In the genomic region with DNA sequence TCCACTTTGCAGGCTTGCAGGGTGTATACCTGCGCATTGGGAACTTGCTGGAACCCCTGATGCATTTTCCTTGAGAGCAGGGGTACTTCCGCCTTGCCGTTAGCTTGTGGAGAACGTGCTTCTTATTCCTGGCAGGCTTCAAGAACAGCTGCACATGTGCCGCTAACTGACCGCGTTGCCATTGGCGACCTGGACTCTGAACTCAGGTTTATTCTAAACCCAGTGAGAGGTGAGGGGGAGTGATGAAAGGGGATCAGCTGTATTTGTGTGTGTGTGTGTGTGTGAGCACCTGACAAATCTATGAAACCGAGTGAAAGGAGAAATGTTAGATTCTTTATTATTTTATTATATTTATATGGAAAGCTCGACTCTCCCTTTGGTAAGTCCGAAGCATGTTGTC, we compare ENCODE assay signal across 1 cellular context.
TF ChIP-seq lines count a peak whose summit lies in the region.

No MANE protein-coding gene starts in this region.

TF ChIP-seq in HepG2, 621 proteins besides CTCF, POLR2A, EP300 and RAD21 (continued from another document):
- TF ChIP-seq, protein P1, sequence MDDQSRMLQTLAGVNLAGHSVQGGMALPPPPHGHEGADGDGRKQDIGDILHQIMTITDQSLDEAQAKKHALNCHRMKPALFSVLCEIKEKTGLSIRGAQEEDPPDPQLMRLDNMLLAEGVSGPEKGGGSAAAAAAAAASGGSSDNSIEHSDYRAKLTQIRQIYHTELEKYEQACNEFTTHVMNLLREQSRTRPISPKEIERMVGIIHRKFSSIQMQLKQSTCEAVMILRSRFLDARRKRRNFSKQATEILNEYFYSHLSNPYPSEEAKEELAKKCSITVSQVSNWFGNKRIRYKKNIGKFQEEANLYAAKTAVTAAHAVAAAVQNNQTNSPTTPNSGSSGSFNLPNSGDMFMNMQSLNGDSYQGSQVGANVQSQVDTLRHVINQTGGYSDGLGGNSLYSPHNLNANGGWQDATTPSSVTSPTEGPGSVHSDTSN (CRISPR knock-in tag; IDR thresholded peaks at IDR 0.05; ENCODE audit: borderline replicate concordance): no peak
- TF ChIP-seq ZNF441 (CRISPR knock-in tag; IDR thresholded peaks at IDR 0.05; ENCODE audit: borderline replicate concordance) (no peak), ZFAT (CRISPR knock-in tag; conservative IDR thresholded peaks at IDR 0.05) (no peak), HNRNPL (IDR thresholded peaks at IDR 0.05; ENCODE audit: low read depth, low read length) (no peak), ARNTL (CRISPR knock-in tag; IDR thresholded peaks at IDR 0.05) (no peak), FOXA3 (CRISPR knock-in tag; IDR thresholded peaks at IDR 0.05) (no peak), ZSCAN29 (CRISPR knock-in tag; conservative IDR thresholded peaks at IDR 0.05) (no peak), CREB1 (IDR thresholded peaks at IDR 0.05) (no peak), CREB1 (CRISPR knock-in tag; IDR thresholded peaks at IDR 0.05) (no peak), ATF7 (IDR thresholded peaks at IDR 0.05) (no peak), ATF7 (CRISPR knock-in tag; IDR thresholded peaks at IDR 0.05) (no peak), ZNF350 (CRISPR knock-in tag; IDR thresholded peaks at IDR 0.05; ENCODE audit: borderline replicate concordance, low read depth) (no peak), ZFP62 (CRISPR knock-in tag; IDR thresholded peaks at IDR 0.05) (no peak), ZIK1 (CRISPR knock-in tag; IDR thresholded peaks at IDR 0.05; ENCODE audit: borderline replicate concordance, low read depth) (no peak), MIXL1 (CRISPR knock-in tag; IDR thresholded peaks at IDR 0.05) (no peak), KLF16 (CRISPR knock-in tag; IDR thresholded peaks at IDR 0.05) (no peak), RFX3 (CRISPR knock-in tag; IDR thresholded peaks at IDR 0.05) (peak; percentile 80), GPN1 (CRISPR knock-in tag; IDR thresholded peaks at IDR 0.05; ENCODE audit: borderline replicate concordance) (no peak), ZMYM4 (CRISPR knock-in tag; IDR thresholded peaks at IDR 0.05) (no peak), ZNF496 (CRISPR knock-in tag; IDR thresholded peaks at IDR 0.05; ENCODE audit: insufficient replicate concordance) (no peak), ZNF879 (CRISPR knock-in tag; IDR thresholded peaks at IDR 0.05) (no peak), RFXANK (CRISPR knock-in tag; IDR thresholded peaks at IDR 0.05) (no peak), HOXA3 (CRISPR knock-in tag; IDR thresholded peaks at IDR 0.05) (peak; percentile 34; the same call in 1 of the 2 replicates), ZNF260 (CRISPR knock-in tag; IDR thresholded peaks at IDR 0.05; ENCODE audit: borderline replicate concordance, low read depth) (no peak), ZNF674 (CRISPR knock-in tag; IDR thresholded peaks at IDR 0.05; ENCODE audit: low read depth) (no peak), TEAD3 (CRISPR knock-in tag; optimal IDR thresholded peaks at IDR 0.05; ENCODE audit: borderline replicate concordance) (no peak), ZNF329 (CRISPR knock-in tag; IDR thresholded peaks at IDR 0.05; ENCODE audit: low read depth) (no peak)
- TF ChIP-seq, protein P2, sequence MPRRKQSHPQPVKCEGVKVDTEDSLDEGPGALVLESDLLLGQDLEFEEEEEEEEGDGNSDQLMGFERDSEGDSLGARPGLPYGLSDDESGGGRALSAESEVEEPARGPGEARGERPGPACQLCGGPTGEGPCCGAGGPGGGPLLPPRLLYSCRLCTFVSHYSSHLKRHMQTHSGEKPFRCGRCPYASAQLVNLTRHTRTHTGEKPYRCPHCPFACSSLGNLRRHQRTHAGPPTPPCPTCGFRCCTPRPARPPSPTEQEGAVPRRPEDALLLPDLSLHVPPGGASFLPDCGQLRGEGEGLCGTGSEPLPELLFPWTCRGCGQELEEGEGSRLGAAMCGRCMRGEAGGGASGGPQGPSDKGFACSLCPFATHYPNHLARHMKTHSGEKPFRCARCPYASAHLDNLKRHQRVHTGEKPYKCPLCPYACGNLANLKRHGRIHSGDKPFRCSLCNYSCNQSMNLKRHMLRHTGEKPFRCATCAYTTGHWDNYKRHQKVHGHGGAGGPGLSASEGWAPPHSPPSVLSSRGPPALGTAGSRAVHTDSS (CRISPR knock-in tag; conservative IDR thresholded peaks at IDR 0.05): no peak
- TF ChIP-seq, protein P3, sequence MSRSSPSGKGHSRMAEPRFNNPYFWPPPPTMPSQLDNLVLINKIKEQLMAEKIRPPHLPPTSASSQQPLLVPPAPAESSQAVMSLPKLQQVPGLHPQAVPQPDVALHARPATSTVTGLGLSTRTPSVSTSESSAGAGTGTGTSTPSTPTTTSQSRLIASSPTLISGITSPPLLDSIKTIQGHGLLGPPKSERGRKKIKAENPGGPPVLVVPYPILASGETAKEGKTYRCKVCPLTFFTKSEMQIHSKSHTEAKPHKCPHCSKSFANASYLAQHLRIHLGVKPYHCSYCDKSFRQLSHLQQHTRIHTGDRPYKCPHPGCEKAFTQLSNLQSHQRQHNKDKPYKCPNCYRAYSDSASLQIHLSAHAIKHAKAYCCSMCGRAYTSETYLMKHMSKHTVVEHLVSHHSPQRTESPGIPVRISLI (CRISPR knock-in tag; IDR thresholded peaks at IDR 0.05; ENCODE audit: borderline replicate concordance): no peak
- TF ChIP-seq, protein P4, sequence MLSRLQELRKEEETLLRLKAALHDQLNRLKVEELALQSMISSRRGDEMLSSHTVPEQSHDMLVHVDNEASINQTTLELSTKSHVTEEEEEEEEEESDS (CRISPR knock-in tag; IDR thresholded peaks at IDR 0.05; ENCODE audit: borderline replicate concordance): no peak
